1 cellular context compared by ENCODE assay signal in genomic region chr9:72597606-72598005, GRCh38.
TF ChIP-seq lines count a peak whose summit lies in the region.

No MANE protein-coding gene starts in this region.

TF ChIP-seq in A549, 52 proteins besides CTCF, POLR2A, EP300 and RAD21 (continued from another document):
- TF ChIP-seq REST (IDR thresholded peaks at IDR 0.05) = no peak
